22 cellular contexts compared by ENCODE assay signal in genomic region chr18:3879114-3879835, GRCh38.
A peak's percentile ranks its signal among the peaks of the same experiment; 100 is the strongest.
DNase-seq lines count a peak whose midpoint lies in the region; ATAC-seq, FAIRE-seq and TF ChIP-seq lines count a peak whose summit lies in the region.
"Had no signal": no experiment of that assay in that cellular context is flagged by ENCODE, and none has a peak within 500 bp of the region (broad histone marks: within the 10 kb centered on the region; RNA-seq: fewer than 3 reads in every experiment).

No MANE protein-coding gene starts in this region.

- H3K4me1 Mint-ChIP-seq in stimulated activated naive CD8-positive, alpha-beta T cell treated with anti-CD3 and anti-CD28 coated beads, Interleukin-15, amount 100 ng/mL, for 72 hours: no peaks in the 10 kb centered on the region
- H3K4me1 Mint-ChIP-seq: CD4-positive, alpha-beta memory T cell had no signal

- H3K79me2 ChIP-seq in H1 (ENCODE audit: control insufficient read depth in 1 of 2, insufficient read depth in 2 of 2, low read length in 2 of 2): no peaks in the 10 kb centered on the region

- H3K4me3 Mint-ChIP-seq in stimulated activated naive CD8-positive, alpha-beta T cell treated with anti-CD3 and anti-CD28 coated beads, Interleukin-15, amount 100 ng/mL, for 72 hours: no peak overlapping the region
- H3K4me3 Mint-ChIP-seq: CD4-positive, alpha-beta memory T cell; H9 had no signal

- no peak overlapping the region for H4K5ac ChIP-seq in H1 (ENCODE audit: insufficient read length, low read depth, low read length)

- DNase-seq in DMS53 (lab: John Stamatoyannopoulos, UW): peak; percentile 95
- peak; percentile 56 for DNase-seq in RWPE2 (ENCODE audit: low spot score)
- DNase-seq in H1 (ENCODE audit: low read depth in 1 of 2, low spot score in 2 of 2): no peak
- DNase-seq in stimulated activated naive CD8-positive, alpha-beta T cell treated with anti-CD3 and anti-CD28 coated beads, Interleukin-15, amount 100 ng/mL, for 72 hours: no peak
- DNase-seq in A172 (ENCODE audit: low spot score): no peak
- no peak for DNase-seq in HK-2 (ENCODE audit: unreplicated experiment)
- DNase-seq in NCI-H510A (lab: John Stamatoyannopoulos, UW): no peak
- DNase-seq: CD4-positive, alpha-beta memory T cell; DMS153; GM23248; H9; NCI-H1048; NCI-H1417; NCI-H1694; NCI-H2029 treated with DMSO at 0.1 percent for 48 hours; NCI-H446 treated with DMSO at 0.1 percent for 48 hours; NCI-H526 treated with DMSO at 0.1 percent for 48 hours; PC-9; SHP77 had no signal

- no peak overlapping the region for H3K18ac ChIP-seq in H1 (ENCODE audit: extremely low read depth, low read length)

- H3K56ac ChIP-seq in H1 (replicated peaks; ENCODE audit: insufficient read length, low read depth, low read length): no peak overlapping the region

- H2BK15ac ChIP-seq in H1 (ENCODE audit: low read length): no peak overlapping the region

- CTCF ChIA-PET in H1 (lab: Charles Lee; ENCODE audit: partially characterized antibody): interaction anchor here (0.9 to 2.6 kb wide), 4 partner anchors 10 to 107 kb away, joined by 3 to 13 read pairs (median 7); no protein-coding TSS in a partner anchor

- H2AK5ac ChIP-seq in H1 (ENCODE audit: low read depth, low read length): no peak overlapping the region

- H3K27ac ChIP-seq in RWPE2 (ENCODE audit: poor library complexity, severe bottlenecking) (no peak overlapping the region), H1 (ENCODE audit: low read depth, low read length) (no peak overlapping the region)
- H3K27ac ChIP-seq: GM23248, PC-9 had no signal

- H3K9me3 ChIP-seq in RWPE2 (ENCODE audit: severe bottlenecking): peaks cover 2% of the 10 kb centered on the region
- no peaks in the 10 kb centered on the region for H3K9me3 ChIP-seq in H1 (ENCODE audit: insufficient read depth in 2 of 2, low read depth in 1 of 2, low read length in 1 of 2)
- H3K9me3 ChIP-seq: A549 had no signal

- no peak overlapping the region for H2AFZ ChIP-seq in H1 (ENCODE audit: low read length)
- H2AFZ ChIP-seq: GM23248, PC-9 had no signal

- H3K36me3 ChIP-seq in RWPE2 (ENCODE audit: low read depth) (no peaks in the 10 kb centered on the region), H1 (ENCODE audit: control insufficient read depth in 2 of 4, insufficient read depth in 4 of 4, low read length in 3 of 4) (peaks cover 0 to 10% (median 0%) of the 10 kb centered on the region in 4 experiments; a peak in 2 of 8 replicates)
- H3K36me3 ChIP-seq: BLaER1 treated with 17β-estradiol and CSF1 and Interleukin-3, amounts not matched to agents 10 nM and 100 nM had no signal

- H3K27me3 Mint-ChIP-seq in stimulated activated naive CD8-positive, alpha-beta T cell treated with anti-CD3 and anti-CD28 coated beads, Interleukin-15, amount 100 ng/mL, for 72 hours: peaks cover 11% of the 10 kb centered on the region

- no peak overlapping the region for H3K4me2 ChIP-seq in H1 (ENCODE audit: insufficient read depth in 1 of 2, low read depth in 2 of 2, low read length in 2 of 2)
- H3K4me2 ChIP-seq: A549, PC-9 had no signal

- no peak overlapping the region for H2BK120ac ChIP-seq in H1 (replicated peaks; ENCODE audit: low read depth, low read length)

- H4K91ac ChIP-seq in H1 (replicated peaks; ENCODE audit: insufficient read length, low read length): no peak overlapping the region

- no peak for FAIRE-seq in H1 (lab: Jason Lieb, UNC)
- FAIRE-seq: A549 had no signal

- no peak overlapping the region for H3K4me3 ChIP-seq in RWPE2 (ENCODE audit: severe bottlenecking)
- no peak overlapping the region for H3K4me3 ChIP-seq in H1 (ENCODE audit: extremely low read depth in 1 of 4, insufficient read depth in 2 of 4, low read depth in 3 of 4, low read length in 4 of 4)
- H3K4me3 ChIP-seq: A549; BLaER1 treated with 17β-estradiol and CSF1 and Interleukin-3, amounts not matched to agents 10 nM and 100 nM; GM23248; PC-9 had no signal

- no peak overlapping the region for H2BK12ac ChIP-seq in H1 (ENCODE audit: low read depth, low read length)

- no peak for TF ChIP-seq EP300 in H1 (IDR thresholded peaks at IDR 0.05; ENCODE audit: borderline replicate concordance in 1 of 2, low read depth in 2 of 2, low read length in 2 of 2)

- TF ChIP-seq CTCF in RWPE2 (IDR thresholded peaks at IDR 0.05; ENCODE audit: poor library complexity, severe bottlenecking) (no peak), H1 (IDR thresholded peaks at IDR 0.05; ENCODE audit: control extremely low read depth in 1 of 3, insufficient read depth in 1 of 3, low read depth in 1 of 3, low read length in 3 of 3) (no peak)

- H3K23ac ChIP-seq in H1 (ENCODE audit: insufficient read length): no peak overlapping the region

- H3K9me3 Mint-ChIP-seq in stimulated activated naive CD8-positive, alpha-beta T cell treated with anti-CD3 and anti-CD28 coated beads, Interleukin-15, amount 100 ng/mL, for 72 hours: no peaks in the 10 kb centered on the region
- H3K9me3 Mint-ChIP-seq: CD4-positive, alpha-beta memory T cell; H9 had no signal

- H2BK20ac ChIP-seq in H1 (ENCODE audit: low read length): no peak overlapping the region

- no peak for TF ChIP-seq POLR2A in H1 (IDR thresholded peaks at IDR 0.05; ENCODE audit: control extremely low read depth in 1 of 2, low read depth in 2 of 2, low read length in 2 of 2)

- H3K27me3 ChIP-seq in RWPE2 (ENCODE audit: insufficient read depth, poor library complexity, severe bottlenecking) (no peaks in the 10 kb centered on the region), H1 (replicated peaks in 1 of 4; ENCODE audit: control insufficient read depth in 3 of 4, extremely low read depth in 1 of 4, insufficient read depth in 3 of 4, low read length in 3 of 4) (no peaks in the 10 kb centered on the region)
- H3K27me3 ChIP-seq: BLaER1 treated with 17β-estradiol and CSF1 and Interleukin-3, amounts not matched to agents 10 nM and 100 nM had no signal

- no peaks in the 10 kb centered on the region for H3K23me2 ChIP-seq in H1 (ENCODE audit: low read depth, low read length)

- no peaks in the 10 kb centered on the region for H4K20me1 ChIP-seq in H1 (replicated peaks in 1 of 2; ENCODE audit: control insufficient read depth in 1 of 2, insufficient read depth in 2 of 2, low read length in 2 of 2)
- H4K20me1 ChIP-seq: BLaER1 treated with 17β-estradiol and CSF1 and Interleukin-3, amounts not matched to agents 10 nM and 100 nM had no signal

- 95% methylated on average over 45 of the region's 59 CpGs; no CpG with 5 or more reads in 1 of the 2 experiments for WGBS in H1 (ENCODE audit: extremely low coverage in 1 of 2, insufficient coverage in 1 of 2, insufficient read length in 1 of 2, insufficient replicate concordance in 2 of 2, low coverage in 1 of 2, low lambda C conversion rate in 2 of 2, missing lambda C conversion rate in 1 of 2), 2 experiments

- H3K14ac ChIP-seq in H1 (ENCODE audit: insufficient read length): no peak overlapping the region

- ATAC-seq in RWPE2 (ENCODE audit: low read depth): no peak
- peak; percentile 23 for ATAC-seq in stimulated activated naive CD8-positive, alpha-beta T cell treated with anti-CD3 and anti-CD28 coated beads, Interleukin-15, amount 100 ng/mL, for 72 hours
- ATAC-seq in HG02885 (IDR thresholded peaks at IDR 0.05; ENCODE audit: poor library complexity, unreplicated experiment): no peak
- ATAC-seq: A549 had no signal

- H3K4me1 ChIP-seq in RWPE2 (ENCODE audit: insufficient read depth, poor library complexity, severe bottlenecking) (no peaks in the 10 kb centered on the region), H1 (replicated peaks in 1 of 4; ENCODE audit: control insufficient read depth in 3 of 4, insufficient read depth in 4 of 4, low read length in 3 of 4) (peaks cover 0 to 2% (median 0%) of the 10 kb centered on the region in 4 experiments; a peak in 1 of 7 replicates)

- no peak overlapping the region for H3K27ac Mint-ChIP-seq in stimulated activated naive CD8-positive, alpha-beta T cell treated with anti-CD3 and anti-CD28 coated beads, Interleukin-15, amount 100 ng/mL, for 72 hours
- H3K27ac Mint-ChIP-seq: CD4-positive, alpha-beta memory T cell had no signal

- TF ChIP-seq RAD21 in H1 (IDR thresholded peaks at IDR 0.05 in 1 of 2, conservative IDR thresholded peaks at IDR 0.05 in 1 of 2; ENCODE audit: low read depth in 2 of 2, low read length in 2 of 2): no peak

- no peak overlapping the region for H4K8ac ChIP-seq in H1 (ENCODE audit: extremely low read depth, insufficient read depth, low read length)

- no peak overlapping the region for H3K4ac ChIP-seq in H1 (replicated peaks; ENCODE audit: insufficient read length, low read depth, low read length)

- POLR2A ChIA-PET in H1 (lab: Charles Lee; ENCODE audit: partially characterized antibody): interaction anchor here (1.1 to 1.5 kb wide), 2 partner anchors 9 to 11 kb away, joined by 3 read pairs; no protein-coding TSS in a partner anchor

- no peaks in the 10 kb centered on the region for H3K79me1 ChIP-seq in H1 (ENCODE audit: low read depth, low read length)

- peak overlapping the region; percentile 8; the same call in 1 of the 2 replicates for H2BK5ac ChIP-seq in H1 (ENCODE audit: low read depth, low read length)

- no peak overlapping the region for H3K9ac ChIP-seq in H1 (replicated peaks in 1 of 4; ENCODE audit: extremely low read depth in 1 of 4, low read depth in 3 of 4, low read length in 3 of 4)
- H3K9ac ChIP-seq: BLaER1 treated with 17β-estradiol and CSF1 and Interleukin-3, amounts not matched to agents 10 nM and 100 nM; GM23248 had no signal

TF ChIP-seq in H1, 55 proteins besides CTCF, POLR2A, EP300 and RAD21 (continues in another document):
- no peak for TF ChIP-seq POLR2AphosphoS5 (IDR thresholded peaks at IDR 0.05; ENCODE audit: low read depth, low read length)
- no peak for TF ChIP-seq ASH2L (IDR thresholded peaks at IDR 0.05; ENCODE audit: low read length)
- TF ChIP-seq, protein P1, sequence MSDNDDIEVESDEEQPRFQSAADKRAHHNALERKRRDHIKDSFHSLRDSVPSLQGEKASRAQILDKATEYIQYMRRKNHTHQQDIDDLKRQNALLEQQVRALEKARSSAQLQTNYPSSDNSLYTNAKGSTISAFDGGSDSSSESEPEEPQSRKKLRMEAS (IDR thresholded peaks at IDR 0.05): no peak
- no peak for TF ChIP-seq HDAC2 (IDR thresholded peaks at IDR 0.05; ENCODE audit: borderline replicate concordance in 1 of 2, low read depth in 2 of 2, low read length in 2 of 2)
- no peak for TF ChIP-seq PHF8 (conservative IDR thresholded peaks at IDR 0.05; ENCODE audit: low read depth, low read length)
- no peak for TF ChIP-seq SP2 (IDR thresholded peaks at IDR 0.05; ENCODE audit: low read length)
- no peak for TF ChIP-seq POU5F1 (IDR thresholded peaks at IDR 0.05; ENCODE audit: low read depth, low read length)
- no peak for TF ChIP-seq SIX5 (IDR thresholded peaks at IDR 0.05; ENCODE audit: low read depth, low read length)
- TF ChIP-seq CEBPB (IDR thresholded peaks at IDR 0.05; ENCODE audit: low read depth, low read length): no peak
- TF ChIP-seq NRF1 (IDR thresholded peaks at IDR 0.05; ENCODE audit: low read depth, low read length): no peak
- TF ChIP-seq CTBP2 (IDR thresholded peaks at IDR 0.05; ENCODE audit: borderline replicate concordance, insufficient read depth, insufficient read length, low read length): no peak
- TF ChIP-seq KDM4A (IDR thresholded peaks at IDR 0.05; ENCODE audit: low read depth, low read length, severe bottlenecking): no peak

Comparison
In these comparisons a context has a peak if more than half of its experiments do, and no peak if none do; other contexts are left out.
1. DNase-seq: peak in DMS53 (single experiment) and RWPE2 (single experiment); none in H1 (0 of 2), stimulated activated naive CD8-positive, alpha-beta T cell treated with anti-CD3 and anti-CD28 coated beads, Interleukin-15, amount 100 ng/mL, for 72 hours (0 of 2), A172 (single experiment), HK-2 (single experiment) and NCI-H510A (single experiment).